24 cellular contexts compared by ENCODE assay signal in genomic region chr19:3511506-3512251, GRCh38. TPM values are rescaled to one million over a fixed set of nuclear protein-coding genes. Genes with fewer than 3 reads are reported as not detected.
"Had no signal": no experiment of that assay in that cellular context is flagged by ENCODE, and none has a peak within 500 bp of the region (broad histone marks: within the 10 kb centered on the region; RNA-seq: fewer than 3 reads in every experiment).

No MANE protein-coding gene starts in this region.

- H3K27ac Mint-ChIP-seq: stimulated activated naive B cell treated with anti-CD40 and anti-IgM and Interleukin-4, amounts not matched to agents 10 μg/mL and 1 μg/mL and 100 μg/mL, for 72 hours; T-helper 2 cell treated with Interferon-gamma antibody and Interleukin-4, amounts not matched to agents 5 μg/mL and 100 μg/mL, for 36 hours had no signal

- H3K9ac ChIP-seq: parathyroid adenoma had no signal

- H3K27me3 Mint-ChIP-seq: naive thymus-derived CD8-positive, alpha-beta T cell; stimulated activated naive B cell treated with anti-CD40 and anti-IgM and Interleukin-4, amounts not matched to agents 10 μg/mL and 1 μg/mL and 100 μg/mL, for 72 hours had no signal

- H3K4me3 Mint-ChIP-seq: endodermal cell; naive thymus-derived CD8-positive, alpha-beta T cell; stimulated activated naive B cell treated with anti-CD40 and anti-IgM and Interleukin-4, amounts not matched to agents 10 μg/mL and 1 μg/mL and 100 μg/mL, for 72 hours; T-helper 2 cell treated with Interferon-gamma antibody and Interleukin-4, amounts not matched to agents 5 μg/mL and 100 μg/mL, for 36 hours had no signal

- DNase-seq: activated CD4-positive, alpha-beta T cell treated with anti-CD3 and anti-CD28 coated beads, Interleukin-2, amount 50 U/mL, for 4 hours; activated gamma-delta T cell treated with Interleukin-2 at 50 U/mL for 16 hours; endodermal cell; foreskin keratinocyte; islet precursor cell; left colon; lower lobe of right lung; naive thymus-derived CD8-positive, alpha-beta T cell; stimulated activated CD4-positive, alpha-beta T cell treated with anti-CD3 and anti-CD28 coated beads, Interleukin-4, amount 100 ng/mL, for 4 hours; stimulated activated naive B cell treated with anti-CD40 and anti-IgM and Interleukin-4, amounts not matched to agents 10 μg/mL and 1 μg/mL and 100 μg/mL, for 72 hours; tibial artery had no signal

- H3K27ac ChIP-seq: cardiac muscle cell, foreskin keratinocyte, lower lobe of right lung, neutrophil, parathyroid adenoma, right lobe of liver, tibial artery had no signal

- H3K9me3 Mint-ChIP-seq: activated naive CD4-positive, alpha-beta T cell treated with anti-CD3 and anti-CD28 coated beads, Interleukin-2, amount 50 U/mL, for 72 hours; endodermal cell; naive thymus-derived CD8-positive, alpha-beta T cell; stimulated activated naive B cell treated with anti-CD40 and anti-IgM and Interleukin-4, amounts not matched to agents 10 μg/mL and 1 μg/mL and 100 μg/mL, for 72 hours; T-helper 2 cell treated with Interferon-gamma antibody and Interleukin-4, amounts not matched to agents 5 μg/mL and 100 μg/mL, for 36 hours had no signal

- H3K27me3 ChIP-seq: cardiac muscle cell, foreskin keratinocyte, neutrophil, right lobe of liver, tibial artery had no signal

- H3K9me3 ChIP-seq: lower lobe of right lung, neutrophil, right lobe of liver, tibial artery had no signal

- H3K36me3 ChIP-seq: cardiac muscle cell had no signal

- ATAC-seq: activated naive CD4-positive, alpha-beta T cell treated with anti-CD3 and anti-CD28 coated beads, Interleukin-2, amount 50 U/mL, for 72 hours; foreskin keratinocyte; left colon; lower lobe of right lung; naive thymus-derived CD8-positive, alpha-beta T cell; right lobe of liver; stimulated activated naive B cell treated with anti-CD40 and anti-IgM and Interleukin-4, amounts not matched to agents 10 μg/mL and 1 μg/mL and 100 μg/mL, for 72 hours had no signal

- H2AFZ ChIP-seq: parathyroid adenoma had no signal

- FAIRE-seq: TTC549, urothelium cell line had no signal

- H3K4me3 ChIP-seq: cardiac muscle cell, lower lobe of right lung, right lobe of liver, smooth muscle cell, tibial artery had no signal

- H3K4me2 ChIP-seq: smooth muscle cell had no signal

RNA-seq across cellular contexts. Expression of gene TEKTIP1, which starts 27.3 kb away (rescaled TPM):
- total RNA-seq: dermis microvascular lymphatic vessel endothelial cell, epithelial cell of proximal tubule, fibroblast of lung, foreskin keratinocyte, smooth muscle cell had no signal
- polyA plus RNA-seq: fibroblast of lung, foreskin keratinocyte had no signal

RNA-seq across cellular contexts. Expression of gene SMIM44, which starts 28.4 kb away (rescaled TPM):
- total RNA-seq: activated naive CD4-positive, alpha-beta T cell treated with anti-CD3 and anti-CD28 coated beads, Interleukin-2, amount 50 U/mL, for 72 hours; cardiac muscle cell; dermis microvascular lymphatic vessel endothelial cell; endodermal cell; fibroblast of lung; foreskin keratinocyte; lower lobe of right lung; mesenteric fat pad; naive thymus-derived CD8-positive, alpha-beta T cell; right lobe of liver; smooth muscle cell had no signal
- polyA plus RNA-seq: cardiac muscle cell; fibroblast of lung; foreskin keratinocyte; naive thymus-derived CD8-positive, alpha-beta T cell; smooth muscle cell had no signal

RNA-seq across cellular contexts. Expression of gene SMIM24, which starts 31.4 kb away (rescaled TPM):
- total RNA-seq: dermis microvascular lymphatic vessel endothelial cell; endodermal cell; fibroblast of lung; foreskin keratinocyte; lower lobe of right lung; naive thymus-derived CD8-positive, alpha-beta T cell had no signal
- polyA plus RNA-seq: fibroblast of lung, smooth muscle cell had no signal
